ENCODE assay signal across 18 cellular contexts in genomic region chr16:100989-101388, GRCh38. TPM values are rescaled to one million over a fixed set of nuclear protein-coding genes. Genes with fewer than 3 reads are reported as not detected.
A peak's percentile ranks its signal among the peaks of the same experiment; 100 is the strongest.
DNase-seq lines count a peak whose midpoint lies in the region; ATAC-seq and TF ChIP-seq lines count a peak whose summit lies in the region.
"Had no signal": no experiment of that assay in that cellular context is flagged by ENCODE, and none has a peak within 500 bp of the region (broad histone marks: within the 10 kb centered on the region; RNA-seq: fewer than 3 reads in every experiment).

No MANE protein-coding gene starts in this region.

- H3K36me3 Mint-ChIP-seq in MCF 10A (ENCODE audit: insufficient read depth, unreplicated experiment) (peaks cover 47% of the 10 kb centered on the region), endodermal cell (ENCODE audit: low read depth) (peaks cover 28% of the 10 kb centered on the region)
- peaks cover 2% of the 10 kb centered on the region for H3K36me3 Mint-ChIP-seq in activated T-helper 1 cell treated with anti-CD3 and anti-CD28 coated beads, Interleukin-12 subunit alpha, Interleukin-12 subunit beta, Interleukin-2, Interleukin-4 antibody, amounts not matched to agents 30 ng/mL and 10 ng/mL and 1 ng/mL, durations not matched to agents 14 hours and 24 hours and 36 hours (ENCODE audit: low read depth)

- H3K4me1 Mint-ChIP-seq in MCF 10A (ENCODE audit: insufficient read depth, unreplicated experiment) (no peaks in the 10 kb centered on the region), endodermal cell (peaks cover 2% of the 10 kb centered on the region)
- no peaks in the 10 kb centered on the region for H3K4me1 Mint-ChIP-seq in activated T-helper 1 cell treated with anti-CD3 and anti-CD28 coated beads, Interleukin-12 subunit alpha, Interleukin-12 subunit beta, Interleukin-2, Interleukin-4 antibody, amounts not matched to agents 30 ng/mL and 10 ng/mL and 1 ng/mL, durations not matched to agents 14 hours and 24 hours and 36 hours (ENCODE audit: low read depth)
- H3K4me1 Mint-ChIP-seq: GM23338 had no signal

- intact Hi-C loops in breast epithelium (cut with DNase I; ENCODE audit: low total_unique reads) (no loop called here), MCF 10A (cut with micrococcal nuclease) (no loop called here), psoas muscle (cut with DNase I) (no loop called here)
- intact Hi-C loops in activated T-helper 1 cell treated with anti-CD3 and anti-CD28 coated beads, Interleukin-12 subunit alpha, Interleukin-12 subunit beta, Interleukin-2, Interleukin-4 antibody, amounts not matched to agents 30 ng/mL and 10 ng/mL and 1 ng/mL, durations not matched to agents 14 hours and 24 hours and 36 hours (cut with micrococcal nuclease) = no loop called here

- H3K27me3 ChIP-seq in breast epithelium (no peaks in the 10 kb centered on the region), endodermal cell (ENCODE audit: control insufficient read depth, insufficient read depth, low read length, poor library complexity, severe bottlenecking) (no peaks in the 10 kb centered on the region), psoas muscle (ENCODE audit: insufficient read depth in 3 of 3, low read length in 2 of 3) (no peaks in the 10 kb centered on the region), tibial nerve (no peaks in the 10 kb centered on the region)

- POLR2A ChIA-PET in MCF 10A (lab: Yijun Ruan, JAX) (no interaction called here), HEK293T (lab: Yijun Ruan, JAX) (no interaction called here)

- 81 to 100% methylated on average over 1 to 5 of the region's 5 CpGs for WGBS in endodermal cell (ENCODE audit: insufficient coverage in 1 of 2, insufficient read length in 1 of 2), 2 experiments
- WGBS in psoas muscle, 3 donors = 78 to 86% (median 78%) methylated on average over 5 of the region's 5 CpGs
- 82 to 83% methylated on average over 3 to 5 of the region's 5 CpGs for WGBS in tibial nerve, 2 donors

- TF ChIP-seq POLR2A in breast epithelium (IDR thresholded peaks at IDR 0.05) = no peak
- no peak for TF ChIP-seq POLR2A in tibial nerve (IDR thresholded peaks at IDR 0.05)

- BruUV-seq in MCF 10A (replicated peaks; lab: Mats Ljungman, UMichigan) = no TSS peak

- H3K4me1 ChIP-seq in breast epithelium (peaks cover 11 to 19% of the 10 kb centered on the region in 2 donors), endodermal cell (ENCODE audit: control insufficient read depth, insufficient read depth, low read length) (peaks cover 3% of the 10 kb centered on the region), psoas muscle (peaks cover 52% of the 10 kb centered on the region), tibial nerve (peaks cover 4 to 67% (median 26%) of the 10 kb centered on the region in 4 donors)

- CTCF ChIA-PET in MCF 10A (lab: Yijun Ruan, JAX) = no interaction called here
- CTCF ChIA-PET in HEK293T (lab: Yijun Ruan, JAX) = interaction anchor here (0.5 kb wide), 1 partner anchor 18 kb away, joined by 3 read pairs; no protein-coding TSS in a partner anchor

- TF ChIP-seq CTCF in breast epithelium (IDR thresholded peaks at IDR 0.05) = no peak
- no peak for TF ChIP-seq CTCF in MCF 10A (IDR thresholded peaks at IDR 0.05; ENCODE audit: unreplicated experiment)
- no peak for TF ChIP-seq CTCF in endodermal cell (conservative IDR thresholded peaks at IDR 0.05)
- no peak for TF ChIP-seq CTCF in psoas muscle (IDR thresholded peaks at IDR 0.05)
- no peak for TF ChIP-seq CTCF in tibial nerve (IDR thresholded peaks at IDR 0.05)

- H3K9me3 Mint-ChIP-seq in MCF 10A (ENCODE audit: unreplicated experiment) (no peaks in the 10 kb centered on the region), endodermal cell (no peaks in the 10 kb centered on the region)
- no peaks in the 10 kb centered on the region for H3K9me3 Mint-ChIP-seq in activated T-helper 1 cell treated with anti-CD3 and anti-CD28 coated beads, Interleukin-12 subunit alpha, Interleukin-12 subunit beta, Interleukin-2, Interleukin-4 antibody, amounts not matched to agents 30 ng/mL and 10 ng/mL and 1 ng/mL, durations not matched to agents 14 hours and 24 hours and 36 hours
- H3K9me3 Mint-ChIP-seq: CD8-positive, alpha-beta T cell; GM23338 had no signal

- H3K4me3 ChIP-seq in breast epithelium (no peak overlapping the region), endodermal cell (ENCODE audit: low read length) (no peak overlapping the region), psoas muscle (no peak overlapping the region), tibial nerve (no peak overlapping the region)
- H3K4me3 ChIP-seq: GM23338, PC-9 had no signal

- H3K27ac Mint-ChIP-seq in MCF 10A (ENCODE audit: low read depth, unreplicated experiment) = no peak overlapping the region
- H3K27ac Mint-ChIP-seq in endodermal cell = no peak overlapping the region
- no peak overlapping the region for H3K27ac Mint-ChIP-seq in activated T-helper 1 cell treated with anti-CD3 and anti-CD28 coated beads, Interleukin-12 subunit alpha, Interleukin-12 subunit beta, Interleukin-2, Interleukin-4 antibody, amounts not matched to agents 30 ng/mL and 10 ng/mL and 1 ng/mL, durations not matched to agents 14 hours and 24 hours and 36 hours
- H3K27ac Mint-ChIP-seq: CD8-positive, alpha-beta T cell had no signal

- H3K27me3 Mint-ChIP-seq in MCF 10A (ENCODE audit: insufficient read depth, unreplicated experiment) = no peaks in the 10 kb centered on the region
- no peaks in the 10 kb centered on the region for H3K27me3 Mint-ChIP-seq in endodermal cell (ENCODE audit: insufficient read depth)
- H3K27me3 Mint-ChIP-seq in activated T-helper 1 cell treated with anti-CD3 and anti-CD28 coated beads, Interleukin-12 subunit alpha, Interleukin-12 subunit beta, Interleukin-2, Interleukin-4 antibody, amounts not matched to agents 30 ng/mL and 10 ng/mL and 1 ng/mL, durations not matched to agents 14 hours and 24 hours and 36 hours (ENCODE audit: insufficient read depth) = no peaks in the 10 kb centered on the region

- H3K4me3 Mint-ChIP-seq in MCF 10A (ENCODE audit: unreplicated experiment) (no peak overlapping the region), endodermal cell (no peak overlapping the region)
- H3K4me3 Mint-ChIP-seq in activated T-helper 1 cell treated with anti-CD3 and anti-CD28 coated beads, Interleukin-12 subunit alpha, Interleukin-12 subunit beta, Interleukin-2, Interleukin-4 antibody, amounts not matched to agents 30 ng/mL and 10 ng/mL and 1 ng/mL, durations not matched to agents 14 hours and 24 hours and 36 hours = no peak overlapping the region
- H3K4me3 Mint-ChIP-seq: CD8-positive, alpha-beta T cell; GM23338 had no signal

- no peak overlapping the region for H3K9ac ChIP-seq in endodermal cell (ENCODE audit: extremely low read depth, low read length, poor library complexity, severe bottlenecking)
- H3K9ac ChIP-seq: KMS-11 had no signal

- H3K9me3 ChIP-seq in breast epithelium (no peaks in the 10 kb centered on the region), endodermal cell (ENCODE audit: control insufficient read depth, low read length) (no peaks in the 10 kb centered on the region), psoas muscle (no peaks in the 10 kb centered on the region), tibial nerve (no peaks in the 10 kb centered on the region)

- H3K27ac ChIP-seq in breast epithelium (peak overlapping the region; percentile 65 to 82), endodermal cell (ENCODE audit: low read depth, low read length) (no peak overlapping the region), psoas muscle (peak overlapping the region; percentile 73), tibial nerve (peak overlapping the region; percentile 44 to 88 (median 80))
- H3K27ac ChIP-seq: 22Rv1, KMS-11, PC-9 had no signal

- no peak for TF ChIP-seq EP300 in tibial nerve (IDR thresholded peaks at IDR 0.05)

- DNase-seq in breast epithelium (ENCODE audit: low spot score in 2 of 2) (no peak), MCF 10A (ENCODE audit: unreplicated experiment) (no peak), endodermal cell (peak; percentile 38), psoas muscle (no peak), tibial nerve (ENCODE audit: low spot score in 2 of 2) (no peak), HEK293T (ENCODE audit: extremely low spot score) (no peak)
- no peak for DNase-seq in activated T-helper 1 cell treated with anti-CD3 and anti-CD28 coated beads, Interleukin-12 subunit alpha, Interleukin-12 subunit beta, Interleukin-2, Interleukin-4 antibody, amounts not matched to agents 30 ng/mL and 10 ng/mL and 1 ng/mL, durations not matched to agents 14 hours and 24 hours and 36 hours (ENCODE audit: low spot score)
- DNase-seq: CD8-positive, alpha-beta T cell; DMS79 treated with DMSO at 0.1 percent for 48 hours; NCI-H1105 treated with DMSO at 0.1 percent for 48 hours; NCI-H187; NCI-H446 treated with DMSO at 0.1 percent for 48 hours; NCI-H748 treated with DMSO at 0.1 percent for 48 hours; PC-9 had no signal

- H3K36me3 ChIP-seq in breast epithelium (no peaks in the 10 kb centered on the region), endodermal cell (ENCODE audit: control insufficient read depth, insufficient read depth, low read length) (peaks cover 5% of the 10 kb centered on the region), psoas muscle (ENCODE audit: insufficient read depth in 1 of 2, low read depth in 1 of 2) (peaks cover 0 to 18% of the 10 kb centered on the region in 2 donors), tibial nerve (peaks cover 0 to 40% (median 9%) of the 10 kb centered on the region in 3 donors)

- ATAC-seq in psoas muscle (no peak), GM21619 (IDR thresholded peaks at IDR 0.05; ENCODE audit: unreplicated experiment) (no peak)
- ATAC-seq: CD8-positive, alpha-beta T cell; GM23338 had no signal

RNA-seq across cellular contexts. Expression of gene MPG, which starts 23.0 kb away (rescaled TPM):
- 100 to 1,000 TPM in 1 of 3 donors, 10 to 100 TPM in 2; 86.9 to 112 (median 89.1) TPM for total RNA-seq in breast epithelium
- total RNA-seq in MCF 10A (2022) = 62.8 and 66.1 TPM in 2 replicates
- total RNA-seq in endodermal cell = 10 to 100 TPM; 59.9 to 62.2 TPM
- 46.4 TPM for polyA plus RNA-seq in endodermal cell (2013, experiment 1 of 2)
- polyA plus RNA-seq in endodermal cell (2013, experiment 2 of 2) = 43.3 TPM
- 10 to 100 TPM; 23.0 to 43.1 (median 37.8) TPM for total RNA-seq in psoas muscle
- polyA plus RNA-seq in psoas muscle = 10 to 100 TPM; 53.8 to 68.1 (median 57.7) TPM
- 100 to 1,000 TPM in 2 of 4 donors, 10 to 100 TPM in 2; 74.3 to 190 (median 115) TPM for total RNA-seq in tibial nerve
- total RNA-seq in activated T-helper 1 cell treated with anti-CD3 and anti-CD28 coated beads, Interleukin-12 subunit alpha, Interleukin-12 subunit beta, Interleukin-2, Interleukin-4 antibody, amounts not matched to agents 30 ng/mL and 10 ng/mL and 1 ng/mL, durations not matched to agents 14 hours and 24 hours and 36 hours = 73.9 and 77.5 TPM in 2 replicates

RNA-seq across cellular contexts. Expression of gene RHBDF1, which starts 28.6 kb away (rescaled TPM):
- total RNA-seq in breast epithelium (10 to 100 TPM; 29.0 to 43.3 (median 42.6) TPM), MCF 10A (2022) (26.3 and 30.0 TPM in 2 replicates), endodermal cell (10 to 100 TPM; 70.7 to 76.4 TPM), psoas muscle (10 to 100 TPM in 3 of 4 donors, 1 to 10 TPM in 1; 9.0 to 24.8 (median 20.8) TPM), tibial nerve (100 to 1,000 TPM in 3 of 4 donors, 10 to 100 TPM in 1; 92.7 to 157 (median 137) TPM)
- polyA plus RNA-seq in endodermal cell (2013, experiment 1 of 2) = 44.3 TPM
- 38.2 TPM for polyA plus RNA-seq in endodermal cell (2013, experiment 2 of 2)
- 10 to 100 TPM; 11.4 to 22.2 (median 15.3) TPM for polyA plus RNA-seq in psoas muscle
- 0.52 and 0.96 TPM in 2 replicates for total RNA-seq in activated T-helper 1 cell treated with anti-CD3 and anti-CD28 coated beads, Interleukin-12 subunit alpha, Interleukin-12 subunit beta, Interleukin-2, Interleukin-4 antibody, amounts not matched to agents 30 ng/mL and 10 ng/mL and 1 ng/mL, durations not matched to agents 14 hours and 24 hours and 36 hours

RNA-seq across cellular contexts. Expression of gene NPRL3, which starts 37.5 kb away (rescaled TPM):
- total RNA-seq in breast epithelium (10 to 100 TPM; 14.2 to 23.4 (median 22.3) TPM), MCF 10A (2022) (34.9 and 45.2 TPM in 2 replicates), endodermal cell (10 to 100 TPM; 34.8 to 37.0 TPM), psoas muscle (10 to 100 TPM; 21.2 to 31.2 (median 30.3) TPM), tibial nerve (10 to 100 TPM; 32.1 to 40.8 (median 36.7) TPM)
- 31.7 TPM for polyA plus RNA-seq in endodermal cell (2013, experiment 1 of 2)
- polyA plus RNA-seq in endodermal cell (2013, experiment 2 of 2) = 25.0 TPM
- 10 to 100 TPM; 13.9 to 23.7 (median 22.1) TPM for polyA plus RNA-seq in psoas muscle
- total RNA-seq in activated T-helper 1 cell treated with anti-CD3 and anti-CD28 coated beads, Interleukin-12 subunit alpha, Interleukin-12 subunit beta, Interleukin-2, Interleukin-4 antibody, amounts not matched to agents 30 ng/mL and 10 ng/mL and 1 ng/mL, durations not matched to agents 14 hours and 24 hours and 36 hours = 51.5 and 51.8 TPM in 2 replicates

RNA-seq across cellular contexts. Expression of gene SNRNP25, which starts 47.4 kb away (rescaled TPM):
- total RNA-seq in breast epithelium (10 to 100 TPM; 17.4 to 23.9 (median 17.9) TPM), MCF 10A (2022) (11.9 and 21.2 TPM in 2 replicates), endodermal cell (10 to 100 TPM; 54.2 to 66.4 TPM), psoas muscle (10 to 100 TPM; 40.0 to 62.0 (median 48.9) TPM), tibial nerve (10 to 100 TPM in 3 of 4 donors, 1 to 10 TPM in 1; 9.3 to 21.6 (median 15.7) TPM)
- 66.3 TPM for polyA plus RNA-seq in endodermal cell (2013, experiment 1 of 2)
- 62.0 TPM for polyA plus RNA-seq in endodermal cell (2013, experiment 2 of 2)
- polyA plus RNA-seq in psoas muscle = 10 to 100 TPM; 65.3 to 82.2 (median 70.5) TPM
- total RNA-seq in activated T-helper 1 cell treated with anti-CD3 and anti-CD28 coated beads, Interleukin-12 subunit alpha, Interleukin-12 subunit beta, Interleukin-2, Interleukin-4 antibody, amounts not matched to agents 30 ng/mL and 10 ng/mL and 1 ng/mL, durations not matched to agents 14 hours and 24 hours and 36 hours = 98.9 and 101 TPM in 2 replicates

RNA-seq across cellular contexts. Expression of gene POLR3K, which starts 47.6 kb away (rescaled TPM):
- total RNA-seq in breast epithelium (1 to 10 TPM; 3.8 to 6.9 (median 6.6) TPM), MCF 10A (2022) (14.8 and 19.2 TPM in 2 replicates), endodermal cell (10 to 100 TPM; 31.1 to 35.8 TPM), psoas muscle (10 to 100 TPM in 2 of 4 donors, 1 to 10 TPM in 2; 5.8 to 16.2 (median 9.0) TPM), tibial nerve (1 to 10 TPM in 3 of 4 donors, under 1 TPM in 1; 0.66 to 8.6 (median 3.1) TPM)
- polyA plus RNA-seq in endodermal cell (2013, experiment 1 of 2) = 18.0 TPM
- polyA plus RNA-seq in endodermal cell (2013, experiment 2 of 2) = 16.7 TPM
- 10 to 100 TPM in 2 of 3 donors, 1 to 10 TPM in 1; 8.9 to 17.5 (median 11.7) TPM for polyA plus RNA-seq in psoas muscle
- total RNA-seq in activated T-helper 1 cell treated with anti-CD3 and anti-CD28 coated beads, Interleukin-12 subunit alpha, Interleukin-12 subunit beta, Interleukin-2, Interleukin-4 antibody, amounts not matched to agents 30 ng/mL and 10 ng/mL and 1 ng/mL, durations not matched to agents 14 hours and 24 hours and 36 hours = 90.6 and 91.3 TPM in 2 replicates
